Comparison of ENCODE assay signal across 8 cellular contexts in the genomic region with DNA sequence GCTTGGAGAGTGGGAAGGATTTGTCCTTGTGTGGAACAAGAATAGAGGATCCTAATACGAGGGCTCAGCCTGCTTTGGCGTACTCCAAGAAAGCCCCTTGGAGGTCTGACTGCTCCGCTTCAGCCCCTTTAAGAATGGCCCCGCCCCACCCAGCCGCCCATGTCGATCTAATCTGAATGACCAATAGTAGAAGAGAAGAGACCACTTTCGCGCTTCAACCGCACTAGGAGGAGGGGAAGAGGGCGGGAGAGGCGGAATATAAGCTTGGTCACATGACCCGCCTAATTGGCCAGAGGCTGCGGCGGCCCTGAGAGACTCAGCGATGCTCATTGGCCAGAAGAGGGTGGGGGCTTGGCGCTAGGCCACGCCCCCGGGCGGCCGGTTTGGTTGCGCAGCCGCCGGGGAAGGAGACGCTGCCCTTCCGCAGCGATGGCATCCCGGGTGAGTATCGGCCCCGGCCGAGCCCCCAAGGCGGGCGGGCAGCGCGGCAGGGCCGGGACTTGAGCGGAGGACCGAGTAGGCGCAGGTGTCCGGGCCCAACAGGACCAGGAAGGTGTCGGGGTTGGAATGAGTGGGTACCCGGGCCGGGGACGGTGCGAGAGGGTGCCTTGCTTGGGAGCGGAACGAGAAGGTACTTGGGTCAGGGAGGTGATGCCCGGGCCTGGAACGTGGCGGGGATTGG. TPM values are rescaled to one million over a fixed set of nuclear protein-coding genes. Genes with fewer than 3 reads are reported as not detected.
A peak's percentile ranks its signal among the peaks of the same experiment; 100 is the strongest.
DNase-seq lines count a peak whose midpoint lies in the region; ATAC-seq and TF ChIP-seq lines count a peak whose summit lies in the region.

A gene with protein sequence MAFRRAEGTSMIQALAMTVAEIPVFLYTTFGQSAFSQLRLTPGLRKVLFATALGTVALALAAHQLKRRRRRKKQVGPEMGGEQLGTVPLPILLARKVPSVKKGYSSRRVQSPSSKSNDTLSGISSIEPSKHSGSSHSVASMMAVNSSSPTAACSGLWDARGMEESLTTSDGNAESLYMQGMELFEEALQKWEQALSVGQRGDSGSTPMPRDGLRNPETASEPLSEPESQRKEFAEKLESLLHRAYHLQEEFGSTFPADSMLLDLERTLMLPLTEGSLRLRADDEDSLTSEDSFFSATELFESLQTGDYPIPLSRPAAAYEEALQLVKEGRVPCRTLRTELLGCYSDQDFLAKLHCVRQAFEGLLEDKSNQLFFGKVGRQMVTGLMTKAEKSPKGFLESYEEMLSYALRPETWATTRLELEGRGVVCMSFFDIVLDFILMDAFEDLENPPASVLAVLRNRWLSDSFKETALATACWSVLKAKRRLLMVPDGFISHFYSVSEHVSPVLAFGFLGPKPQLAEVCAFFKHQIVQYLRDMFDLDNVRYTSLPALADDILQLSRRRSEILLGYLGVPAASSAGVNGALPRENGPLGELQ (plus strand): TSS at position 386 of the 682 bp plus-strand sequence. CDS start 3,969 bp downstream, outside the sequence.

- no peaks in the 10 kb centered on the region for H3K27me3 Mint-ChIP-seq in activated naive CD8-positive, alpha-beta T cell

- under 1% methylated on average over 49 of the region's 49 CpGs for WGBS in thymus

- peaks cover 1% of the 10 kb centered on the region for H3K36me3 ChIP-seq in osteoblast (ENCODE audit: insufficient read depth, low read length)
- peaks cover 5% of the 10 kb centered on the region for H3K36me3 ChIP-seq in thymus (ENCODE audit: control insufficient read depth, insufficient read depth)

- H3K9me3 Mint-ChIP-seq in activated naive CD8-positive, alpha-beta T cell (ENCODE audit: low read depth), result no peaks in the 10 kb centered on the region

- H3K36me3 Mint-ChIP-seq in activated naive CD8-positive, alpha-beta T cell, result no peaks in the 10 kb centered on the region

- ATAC-seq in HG02610 (IDR thresholded peaks at IDR 0.05; ENCODE audit: unreplicated experiment), result peak; percentile 98

- H2AFZ ChIP-seq in osteoblast (ENCODE audit: low read length), result peak within 1 kb of the TSS; percentile 100

- H3K27ac ChIP-seq in osteoblast (ENCODE audit: low read depth, low read length), result peak within 1 kb of the TSS; percentile 66
- peak within 1 kb of the TSS; percentile 58 for H3K27ac ChIP-seq in thymus (ENCODE audit: low read depth)

- H3K4me1 ChIP-seq in osteoblast (ENCODE audit: insufficient read depth, low read length) (peaks cover 21% of the 10 kb centered on the region), thymus (ENCODE audit: control insufficient read depth, insufficient read depth, low read length) (peaks cover 14% of the 10 kb centered on the region)

- peak within 1 kb of the TSS; percentile 85 for H3K27ac Mint-ChIP-seq in activated naive CD8-positive, alpha-beta T cell

- H4K20me1 ChIP-seq in osteoblast (ENCODE audit: insufficient read depth, low read length), result peaks cover 20% of the 10 kb centered on the region

- H3K4me2 ChIP-seq in osteoblast (ENCODE audit: insufficient read depth, low read length), result peak within 1 kb of the TSS; percentile 99

- no peaks in the 10 kb centered on the region for H3K9me3 ChIP-seq in osteoblast (ENCODE audit: low read depth, low read length)
- H3K9me3 ChIP-seq in thymus (ENCODE audit: control insufficient read depth), result no peaks in the 10 kb centered on the region

- peaks cover 34% of the 10 kb centered on the region for H3K79me2 ChIP-seq in osteoblast (ENCODE audit: insufficient read depth, low read length)

- H3K4me1 Mint-ChIP-seq in activated naive CD8-positive, alpha-beta T cell (ENCODE audit: low read depth), result peaks cover 27% of the 10 kb centered on the region

- TF ChIP-seq CTCF in osteoblast (IDR thresholded peaks at IDR 0.05; ENCODE audit: extremely low read depth, low read depth, low read length), result no peak

- peak within 1 kb of the TSS; percentile 84 for H3K4me3 ChIP-seq in GM08714 (ENCODE audit: low read length)
- H3K4me3 ChIP-seq in osteoblast (ENCODE audit: insufficient read depth, low read length), result peak within 1 kb of the TSS; percentile 99
- H3K4me3 ChIP-seq in thymus (ENCODE audit: low read length), result peak within 1 kb of the TSS; percentile 73

- peak; percentile 99 for DNase-seq in NCI-H1092 treated with DMSO at 0.1 percent for 48 hours (lab: John Stamatoyannopoulos, UW)
- peak; percentile 97 for DNase-seq in SKM-1 (lab: John Stamatoyannopoulos, UW; ENCODE audit: unreplicated experiment)
- DNase-seq in glomerular visceral epithelial cell (ENCODE audit: extremely low spot score), result peak; percentile 99
- peak; percentile 100 for DNase-seq in osteoblast (ENCODE audit: insufficient read length, low spot score, missing footprints)

- H3K27me3 ChIP-seq in osteoblast (ENCODE audit: insufficient read depth, low read length) (no peaks in the 10 kb centered on the region), thymus (ENCODE audit: control insufficient read depth, insufficient read depth) (no peaks in the 10 kb centered on the region)

- peak within 1 kb of the TSS; percentile 96 for H3K4me3 Mint-ChIP-seq in activated naive CD8-positive, alpha-beta T cell

RNA-seq across cellular contexts. Expression of the gene that starts here (rescaled TPM):
- total RNA-seq in osteoblast, result 21.2 and 22.4 TPM in 2 replicates
- polyA plus RNA-seq in thymus, result 43.0 TPM

Comparison
In these comparisons a context has a peak if more than half of its experiments do, and no peak if none do; other contexts are left out.
1. Peak in every context shown above with its lines: DNase-seq, ATAC-seq, H3K4me3 ChIP-seq and H3K27ac ChIP-seq.